Comparison of ENCODE assay signal across 8 cellular contexts in the genomic region with DNA sequence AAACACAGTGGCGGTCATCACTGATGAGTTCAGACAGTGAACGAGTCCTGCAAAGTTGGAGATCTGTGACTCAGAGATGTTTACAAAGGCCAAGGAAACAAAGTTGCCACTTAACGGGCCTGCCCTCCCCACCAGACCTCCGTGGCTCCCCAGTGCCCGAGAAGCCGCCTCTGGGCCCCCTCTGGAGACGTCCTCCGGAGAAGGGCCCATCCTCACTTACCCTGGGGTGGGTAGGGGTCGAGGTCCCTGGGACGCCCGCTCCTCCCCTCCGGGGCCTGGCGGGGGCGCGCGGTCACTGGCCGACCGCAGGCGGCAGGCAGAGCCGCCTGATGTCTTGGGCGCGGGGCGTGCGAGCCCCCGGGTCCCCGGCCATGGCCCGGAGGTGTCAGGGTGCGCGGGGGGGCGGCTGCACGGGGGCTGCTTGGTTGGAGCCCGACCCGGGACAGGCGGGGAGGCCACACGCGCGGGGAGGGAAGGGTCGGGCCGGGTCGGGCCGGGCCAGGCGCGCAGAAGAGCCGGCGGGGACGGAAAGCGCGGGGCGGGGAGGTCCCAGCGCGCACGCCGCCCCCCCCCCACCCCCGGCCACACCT. TPM values are rescaled to one million over a fixed set of nuclear protein-coding genes. Genes with fewer than 3 reads are reported as not detected.
A peak's percentile ranks its signal among the peaks of the same experiment; 100 is the strongest.
DNase-seq lines count a peak whose midpoint lies in the region; ATAC-seq lines count a peak whose summit lies in the region.

No MANE protein-coding gene starts in this region.

- peak; percentile 33 for DNase-seq in activated T-helper 2 cell treated with anti-CD3 and anti-CD28 coated beads, Interferon-gamma antibody, Interleukin-2, Interleukin-4, amounts not matched to agents 10 μg/mL and 5 μg/mL and 100 μg/mL, durations not matched to agents 14 hours and 24 hours and 36 hours (ENCODE audit: low spot score)
- DNase-seq in Right ventricle myocardium superior (no peak), pons (ENCODE audit: low spot score) (peak; percentile 10), DMS153 treated with DMSO at 0.1 percent for 48 hours (lab: John Stamatoyannopoulos, UW; ENCODE audit: unreplicated experiment) (no peak)

- peak overlapping the region; percentile 97 for H3K27ac ChIP-seq in BLaER1
- H3K27ac ChIP-seq in HUES48 (ENCODE audit: low read depth, low read length): peak overlapping the region; percentile 94

- H3K9me3 ChIP-seq in BLaER1 (no peaks in the 10 kb centered on the region), HUES48 (ENCODE audit: control insufficient read depth, insufficient read depth, low read length) (no peaks in the 10 kb centered on the region)

- no peaks in the 10 kb centered on the region for H3K27me3 Mint-ChIP-seq in activated T-helper 2 cell treated with anti-CD3 and anti-CD28 coated beads, Interferon-gamma antibody, Interleukin-2, Interleukin-4, amounts not matched to agents 10 μg/mL and 5 μg/mL and 100 μg/mL, durations not matched to agents 14 hours and 24 hours and 36 hours (ENCODE audit: low read depth)

- H3K36me3 ChIP-seq in BLaER1: peaks cover 13% of the 10 kb centered on the region
- peaks cover 28% of the 10 kb centered on the region for H3K36me3 ChIP-seq in HUES48 (ENCODE audit: control insufficient read depth, insufficient read depth, low read length)

- H3K4me3 ChIP-seq in BLaER1: peak overlapping the region; percentile 88
- peak overlapping the region; percentile 85 for H3K4me3 ChIP-seq in HUES48 (ENCODE audit: low read depth, low read length)

- peak; percentile 46 for ATAC-seq in GM21360 (IDR thresholded peaks at IDR 0.05; ENCODE audit: unreplicated experiment)
- peak; percentile 54 for ATAC-seq in Right ventricle myocardium superior (ENCODE audit: poor library complexity)
- no peak for ATAC-seq in HG03378 (IDR thresholded peaks at IDR 0.05; ENCODE audit: unreplicated experiment)

- H3K36me3 Mint-ChIP-seq in activated T-helper 2 cell treated with anti-CD3 and anti-CD28 coated beads, Interferon-gamma antibody, Interleukin-2, Interleukin-4, amounts not matched to agents 10 μg/mL and 5 μg/mL and 100 μg/mL, durations not matched to agents 14 hours and 24 hours and 36 hours (ENCODE audit: low read depth): peaks cover 16% of the 10 kb centered on the region

- peak overlapping the region; percentile 96 for H3K9ac ChIP-seq in BLaER1
- peak overlapping the region; percentile 79 for H3K9ac ChIP-seq in HUES48 (ENCODE audit: low read depth, low read length)

- H3K4me1 Mint-ChIP-seq in activated T-helper 2 cell treated with anti-CD3 and anti-CD28 coated beads, Interferon-gamma antibody, Interleukin-2, Interleukin-4, amounts not matched to agents 10 μg/mL and 5 μg/mL and 100 μg/mL, durations not matched to agents 14 hours and 24 hours and 36 hours (ENCODE audit: low read depth): peaks cover 24% of the 10 kb centered on the region

- peaks cover 54% of the 10 kb centered on the region for H3K4me1 ChIP-seq in BLaER1
- H3K4me1 ChIP-seq in HUES48 (ENCODE audit: control insufficient read depth, insufficient read depth, low read length): peaks cover 29% of the 10 kb centered on the region

- no peaks in the 10 kb centered on the region for H3K9me3 Mint-ChIP-seq in activated T-helper 2 cell treated with anti-CD3 and anti-CD28 coated beads, Interferon-gamma antibody, Interleukin-2, Interleukin-4, amounts not matched to agents 10 μg/mL and 5 μg/mL and 100 μg/mL, durations not matched to agents 14 hours and 24 hours and 36 hours

- peak overlapping the region; percentile 96 for H3K4me2 ChIP-seq in BLaER1

- H3K27me3 ChIP-seq in BLaER1: no peaks in the 10 kb centered on the region
- no peaks in the 10 kb centered on the region for H3K27me3 ChIP-seq in HUES48 (ENCODE audit: control insufficient read depth, insufficient read depth, low read length)

- H3K4me3 Mint-ChIP-seq in activated T-helper 2 cell treated with anti-CD3 and anti-CD28 coated beads, Interferon-gamma antibody, Interleukin-2, Interleukin-4, amounts not matched to agents 10 μg/mL and 5 μg/mL and 100 μg/mL, durations not matched to agents 14 hours and 24 hours and 36 hours (ENCODE audit: low read depth): peak overlapping the region; percentile 70

- intact Hi-C loops in activated T-helper 2 cell treated with anti-CD3 and anti-CD28 coated beads, Interferon-gamma antibody, Interleukin-2, Interleukin-4, amounts not matched to agents 10 μg/mL and 5 μg/mL and 100 μg/mL, durations not matched to agents 14 hours and 24 hours and 36 hours (cut with micrococcal nuclease): loop anchor here (10.0 kb wide), 3 partner anchors 105 to 1045 kb away; a partner anchor contains a TSS
- intact Hi-C loops in Right ventricle myocardium superior (cut with DNase I): no loop called here

- H3K27ac Mint-ChIP-seq in activated T-helper 2 cell treated with anti-CD3 and anti-CD28 coated beads, Interferon-gamma antibody, Interleukin-2, Interleukin-4, amounts not matched to agents 10 μg/mL and 5 μg/mL and 100 μg/mL, durations not matched to agents 14 hours and 24 hours and 36 hours: peak overlapping the region; percentile 65

- H4K20me1 ChIP-seq in BLaER1: peaks cover 45% of the 10 kb centered on the region

RNA-seq across cellular contexts. Expression of a gene that starts 0.6 kb away (rescaled TPM):
- total RNA-seq in activated T-helper 2 cell treated with anti-CD3 and anti-CD28 coated beads, Interferon-gamma antibody, Interleukin-2, Interleukin-4, amounts not matched to agents 10 μg/mL and 5 μg/mL and 100 μg/mL, durations not matched to agents 14 hours and 24 hours and 36 hours: 26.1 and 26.4 TPM in 2 replicates
- total RNA-seq in Right ventricle myocardium superior: 29.9 TPM

RNA-seq across cellular contexts. Expression of a gene that starts 0.6 kb away (rescaled TPM):
- 37.3 and 43.1 TPM in 2 replicates for total RNA-seq in activated T-helper 2 cell treated with anti-CD3 and anti-CD28 coated beads, Interferon-gamma antibody, Interleukin-2, Interleukin-4, amounts not matched to agents 10 μg/mL and 5 μg/mL and 100 μg/mL, durations not matched to agents 14 hours and 24 hours and 36 hours
- 75.7 TPM for total RNA-seq in Right ventricle myocardium superior

Comparison
In these comparisons a context has a peak if more than half of its experiments do, and no peak if none do; other contexts are left out.
1. DNase-seq: peak in activated T-helper 2 cell treated with anti-CD3 and anti-CD28 coated beads, Interferon-gamma antibody, Interleukin-2, Interleukin-4, amounts not matched to agents 10 μg/mL and 5 μg/mL and 100 μg/mL, durations not matched to agents 14 hours and 24 hours and 36 hours (single experiment) and pons (single experiment); none in Right ventricle myocardium superior (single experiment) and DMS153 treated with DMSO at 0.1 percent for 48 hours (single experiment).